Comparison of ENCODE assay signal across 25 cellular contexts in genomic region chr12:112602150-112602549, GRCh38.
DNase-seq lines count a peak whose midpoint lies in the region; ATAC-seq, FAIRE-seq and TF ChIP-seq lines count a peak whose summit lies in the region.
"Had no signal": no experiment of that assay in that cellular context is flagged by ENCODE, and none has a peak within 500 bp of the region (broad histone marks: within the 10 kb centered on the region; RNA-seq: fewer than 3 reads in every experiment).

No MANE protein-coding gene starts in this region.

- no peaks in the 10 kb centered on the region for H3K79me1 ChIP-seq in H1 (ENCODE audit: low read depth, low read length)

- no peak overlapping the region; the same call in 1 of the 2 replicates for H3K18ac ChIP-seq in H1 (ENCODE audit: extremely low read depth, low read length)

- DNase-seq in GM23338 (ENCODE audit: low spot score) (peak; percentile 76), H1 (ENCODE audit: low read depth in 1 of 2, low spot score in 2 of 2) (peak; percentile 43 to 49), islet precursor cell (peak; percentile 66), NCI-H748 (lab: John Stamatoyannopoulos, UW; ENCODE audit: unreplicated experiment) (no peak)
- DNase-seq in activated naive CD4-positive, alpha-beta T cell treated with anti-CD3 and anti-CD28 coated beads, Interleukin-2, amount 50 U/mL, for 72 hours (ENCODE audit: low spot score in 2 of 2): no peak
- DNase-seq: BE2C, DMS53, GM23248, KBM-7, MM.1S, NCI-H1048, NCI-H1436, NCI-H187 treated with DMSO at 0.1 percent for 48 hours, NCI-H2107, NCI-H2227 treated with DMSO at 0.1 percent for 48 hours, NCI-H510A, NCI-H774, OCI-M1, SJCRH30 had no signal

- H3K27ac ChIP-seq in GM23338 (ENCODE audit: low read depth) (peak overlapping the region; percentile 4; the same call in 1 of the 2 replicates), HUES6 (ENCODE audit: low read depth, low read length) (peak overlapping the region; percentile 67), H1 (ENCODE audit: low read depth, low read length) (no peak overlapping the region)
- H3K27ac ChIP-seq: A549, GM23248, SJCRH30 had no signal

- H3K36me3 Mint-ChIP-seq in GM23338 (ENCODE audit: low read depth): peaks cover 3% of the 10 kb centered on the region; the same call in 1 of the 3 replicates
- H3K36me3 Mint-ChIP-seq in activated naive CD4-positive, alpha-beta T cell treated with anti-CD3 and anti-CD28 coated beads, Interleukin-2, amount 50 U/mL, for 72 hours: no peaks in the 10 kb centered on the region

- no peak overlapping the region for H4K8ac ChIP-seq in H1 (ENCODE audit: extremely low read depth, insufficient read depth, low read length)

- TF ChIP-seq EP300 in H1 (IDR thresholded peaks at IDR 0.05; ENCODE audit: borderline replicate concordance in 1 of 2, low read depth in 2 of 2, low read length in 2 of 2): no peak

- no peaks in the 10 kb centered on the region for H3F3A ChIP-seq in GM23338 (replicated peaks; ENCODE audit: low read depth)

- peaks cover 19% of the 10 kb centered on the region for H3K4me1 ChIP-seq in GM23338 (ENCODE audit: insufficient read depth)
- peaks cover 19% of the 10 kb centered on the region for H3K4me1 ChIP-seq in HUES6 (ENCODE audit: control insufficient read depth, insufficient read depth, low read length)
- H3K4me1 ChIP-seq in H1 (replicated peaks in 1 of 4; ENCODE audit: control insufficient read depth in 3 of 4, insufficient read depth in 4 of 4, low read length in 3 of 4): peaks cover 0 to 8% (median 3%) of the 10 kb centered on the region in 4 experiments; a peak in 4 of 7 replicates
- H3K4me1 ChIP-seq: BE2C, SJCRH30 had no signal

- no peaks in the 10 kb centered on the region for H3K79me2 ChIP-seq in GM23338 (replicated peaks; ENCODE audit: insufficient read depth)
- H3K79me2 ChIP-seq in H1 (ENCODE audit: control insufficient read depth in 1 of 2, insufficient read depth in 2 of 2, low read length in 2 of 2): no peaks in the 10 kb centered on the region

- no peak overlapping the region for H3K14ac ChIP-seq in H1 (ENCODE audit: insufficient read length)

- H3K9me2 ChIP-seq in GM23338 (ENCODE audit: insufficient read depth): no peaks in the 10 kb centered on the region

- no peak overlapping the region for H2BK15ac ChIP-seq in H1 (ENCODE audit: low read length)

- H3K9ac ChIP-seq in HUES6 (ENCODE audit: low read length) (no peak overlapping the region), H1 (replicated peaks in 1 of 4; ENCODE audit: extremely low read depth in 1 of 4, low read depth in 3 of 4, low read length in 3 of 4) (no peak overlapping the region; a peak in 1 of 7 replicates)
- H3K9ac ChIP-seq: GM23248 had no signal

- H3K4ac ChIP-seq in H1 (replicated peaks; ENCODE audit: insufficient read length, low read depth, low read length): no peak overlapping the region

- H3K4me3 ChIP-seq in GM23338 (0 out of 2 replicates have a peak overlapping the region, but pooled peaks have one; percentile 8), HUES6 (ENCODE audit: low read depth, low read length) (no peak overlapping the region; the same call in 1 of the 2 replicates), H1 (ENCODE audit: extremely low read depth in 1 of 4, insufficient read depth in 2 of 4, low read depth in 3 of 4, low read length in 4 of 4) (peak overlapping the region in 1 of 4 experiments; percentile 6; a peak in 1 of 8 replicates)
- H3K4me3 ChIP-seq: A549, GM23248, SJCRH30 had no signal

- H3K4me2 ChIP-seq in GM23338 (peak overlapping the region; percentile 54), H1 (ENCODE audit: insufficient read depth in 1 of 2, low read depth in 2 of 2, low read length in 2 of 2) (peak overlapping the region; percentile 44 to 51; a peak in 3 of 4 replicates)
- H3K4me2 ChIP-seq: A549 had no signal

- no peak overlapping the region for H3K23ac ChIP-seq in H1 (ENCODE audit: insufficient read length)

- no peak overlapping the region for H3K56ac ChIP-seq in H1 (replicated peaks; ENCODE audit: insufficient read length, low read depth, low read length)

- H2BK12ac ChIP-seq in H1 (ENCODE audit: low read depth, low read length): no peak overlapping the region

- TF ChIP-seq CTCF in GM23338 (conservative IDR thresholded peaks at IDR 0.05; ENCODE audit: low read depth in 2 of 2) (no peak), H1 (IDR thresholded peaks at IDR 0.05; ENCODE audit: control extremely low read depth in 1 of 3, insufficient read depth in 1 of 3, low read depth in 1 of 3, low read length in 3 of 3) (no peak)

- H4K91ac ChIP-seq in H1 (replicated peaks; ENCODE audit: insufficient read length, low read length): no peak overlapping the region

- no peak overlapping the region for H2BK5ac ChIP-seq in H1 (ENCODE audit: low read depth, low read length)

- ATAC-seq in GM23338 (peak; percentile 95), GM18870 (IDR thresholded peaks at IDR 0.05; ENCODE audit: unreplicated experiment) (no peak), GM19397 (IDR thresholded peaks at IDR 0.05; ENCODE audit: unreplicated experiment) (no peak)
- ATAC-seq in activated naive CD4-positive, alpha-beta T cell treated with anti-CD3 and anti-CD28 coated beads, Interleukin-2, amount 50 U/mL, for 72 hours: no peak
- ATAC-seq: A549 had no signal

- peaks cover 5% of the 10 kb centered on the region for H3K27me3 Mint-ChIP-seq in GM23338 (ENCODE audit: insufficient read depth, low read depth, poor library complexity)

- POLR2A ChIA-PET in H1 (lab: Charles Lee; ENCODE audit: partially characterized antibody): interaction anchor here (0.8 to 1.3 kb wide), 4 partner anchors 9 to 16 kb away, joined by 3 to 5 read pairs (median 4); no protein-coding TSS in a partner anchor

- no peaks in the 10 kb centered on the region for H3K27me3 ChIP-seq in GM23338 (ENCODE audit: insufficient read depth)
- H3K27me3 ChIP-seq in HUES6 (ENCODE audit: control insufficient read depth, insufficient read depth, low read length): peaks cover 8% of the 10 kb centered on the region
- H3K27me3 ChIP-seq in H1 (replicated peaks in 1 of 4; ENCODE audit: control insufficient read depth in 3 of 4, extremely low read depth in 1 of 4, insufficient read depth in 3 of 4, low read length in 3 of 4): peaks cover 0 to 11% (median 2%) of the 10 kb centered on the region in 4 experiments; a peak in 5 of 7 replicates
- H3K27me3 ChIP-seq: BE2C, SJCRH30 had no signal

- no peak overlapping the region for H4K5ac ChIP-seq in H1 (ENCODE audit: insufficient read length, low read depth, low read length)

- no peak overlapping the region for H2BK20ac ChIP-seq in H1 (ENCODE audit: low read length)

- 0 out of 3 replicates have a peak overlapping the region, but pooled peaks have one; percentile 2 for H3K4me3 Mint-ChIP-seq in GM23338

- TF ChIP-seq POLR2A in H1 (IDR thresholded peaks at IDR 0.05; ENCODE audit: control extremely low read depth in 1 of 2, low read depth in 2 of 2, low read length in 2 of 2): no peak

- CTCF ChIA-PET in H1 (lab: Charles Lee; ENCODE audit: partially characterized antibody): interaction anchor here (0.8 to 1.7 kb wide), 6 partner anchors 8 to 196 kb away, joined by 3 to 6 read pairs (median 3); no protein-coding TSS in a partner anchor

- H2BK120ac ChIP-seq in H1 (replicated peaks; ENCODE audit: low read depth, low read length): no peak overlapping the region

- H4K20me1 ChIP-seq in GM23338 (replicated peaks; ENCODE audit: insufficient read depth) (no peaks in the 10 kb centered on the region), H1 (replicated peaks in 1 of 2; ENCODE audit: control insufficient read depth in 1 of 2, insufficient read depth in 2 of 2, low read length in 2 of 2) (no peaks in the 10 kb centered on the region)

- H3K27ac Mint-ChIP-seq in GM23338: peak overlapping the region; percentile 89
- no peak overlapping the region for H3K27ac Mint-ChIP-seq in activated naive CD4-positive, alpha-beta T cell treated with anti-CD3 and anti-CD28 coated beads, Interleukin-2, amount 50 U/mL, for 72 hours

- peaks cover 22% of the 10 kb centered on the region for H3K4me1 Mint-ChIP-seq in GM23338

- H3K36me3 ChIP-seq in GM23338 (ENCODE audit: insufficient read depth) (no peaks in the 10 kb centered on the region), HUES6 (ENCODE audit: control insufficient read depth, insufficient read depth, low read length) (no peaks in the 10 kb centered on the region), H1 (ENCODE audit: control insufficient read depth in 2 of 4, insufficient read depth in 4 of 4, low read length in 3 of 4) (no peaks in the 10 kb centered on the region)
- H3K36me3 ChIP-seq: BE2C, SJCRH30 had no signal

- H2AFZ ChIP-seq in GM23338 (no peak overlapping the region), H1 (ENCODE audit: low read length) (no peak overlapping the region)
- H2AFZ ChIP-seq: GM23248 had no signal

- 0 out of 2 replicates have a peak, but pooled peaks cover 13% of the 10 kb centered on the region for H3K9me3 ChIP-seq in HUES6 (ENCODE audit: control insufficient read depth, insufficient read depth, low read depth, low read length)
- no peaks in the 10 kb centered on the region for H3K9me3 ChIP-seq in H1 (ENCODE audit: insufficient read depth in 2 of 2, low read depth in 1 of 2, low read length in 1 of 2)
- H3K9me3 ChIP-seq: BE2C, SJCRH30 had no signal

- 2% methylated on average over 3 of the region's 3 CpGs; no CpG with 5 or more reads in 1 of the 2 experiments for WGBS in H1 (ENCODE audit: extremely low coverage in 1 of 2, insufficient coverage in 1 of 2, insufficient read length in 1 of 2, insufficient replicate concordance in 2 of 2, low coverage in 1 of 2, low lambda C conversion rate in 2 of 2, missing lambda C conversion rate in 1 of 2), 2 experiments

- no peak for FAIRE-seq in H1 (lab: Jason Lieb, UNC)
- FAIRE-seq: A549, D721Med, RCC 7860 had no signal

- H2AK5ac ChIP-seq in H1 (ENCODE audit: low read depth, low read length): no peak overlapping the region

- H3K23me2 ChIP-seq in H1 (ENCODE audit: low read depth, low read length): no peaks in the 10 kb centered on the region; the same call in 1 of the 2 replicates

- no peak for TF ChIP-seq RAD21 in H1 (IDR thresholded peaks at IDR 0.05 in 1 of 2, conservative IDR thresholded peaks at IDR 0.05 in 1 of 2; ENCODE audit: low read depth in 2 of 2, low read length in 2 of 2)

- H3K9me3 Mint-ChIP-seq in GM23338: peaks cover 7% of the 10 kb centered on the region; the same call in 2 of the 3 replicates
- peaks cover 0 to 10% of the 10 kb centered on the region in 2 donors for H3K9me3 Mint-ChIP-seq in activated naive CD4-positive, alpha-beta T cell treated with anti-CD3 and anti-CD28 coated beads, Interleukin-2, amount 50 U/mL, for 72 hours

TF ChIP-seq in GM23338, 12 proteins besides CTCF, POLR2A, EP300 and RAD21 (continues in another document):
- TF ChIP-seq NANOG (IDR thresholded peaks at IDR 0.05; ENCODE audit: borderline replicate concordance) (peak; percentile 31; the same call in 1 of the 2 replicates), EZH2phosphoT487 (IDR thresholded peaks at IDR 0.05; ENCODE audit: unreplicated experiment) (no peak)

TF ChIP-seq in H1, 55 proteins besides CTCF, POLR2A, EP300 and RAD21 (continues in another document):
- TF ChIP-seq RXRA (IDR thresholded peaks at IDR 0.05; ENCODE audit: insufficient read depth, low read depth, low read length): 0 out of 2 replicates have a peak, but pooled peaks have one; percentile 18
- TF ChIP-seq FOSL1 (IDR thresholded peaks at IDR 0.05; ENCODE audit: insufficient read depth, low read depth, low read length): no peak
- TF ChIP-seq TEAD4 (IDR thresholded peaks at IDR 0.05; ENCODE audit: low read depth, low read length): 0 out of 2 replicates have a peak, but pooled peaks have one; percentile 27
- no peak for TF ChIP-seq JUN (IDR thresholded peaks at IDR 0.05; ENCODE audit: low read depth, low read length)

Comparison
In these comparisons a context has a peak if more than half of its experiments do, and no peak if none do; other contexts are left out.
1. DNase-seq: peak in GM23338 (single experiment), H1 (2 of 2) and islet precursor cell (single experiment); none in activated naive CD4-positive, alpha-beta T cell treated with anti-CD3 and anti-CD28 coated beads, Interleukin-2, amount 50 U/mL, for 72 hours (0 of 2) and NCI-H748 (single experiment).